8 cellular contexts compared by ENCODE assay signal in genomic region chr19:49422407-49423277, GRCh38. TPM values are rescaled to one million over a fixed set of nuclear protein-coding genes. Genes with fewer than 3 reads are reported as not detected.
DNase-seq lines count a peak whose midpoint lies in the region; ATAC-seq, FAIRE-seq and TF ChIP-seq lines count a peak whose summit lies in the region.
"Had no signal": no experiment of that assay in that cellular context is flagged by ENCODE, and none has a peak within 500 bp of the region (broad histone marks: within the 10 kb centered on the region; RNA-seq: fewer than 3 reads in every experiment).

No MANE protein-coding gene starts in this region.

- no peaks in the 10 kb centered on the region for H3K79me2 ChIP-seq in keratinocyte (ENCODE audit: control insufficient read depth, insufficient read depth, low read length)

- no peak overlapping the region for H2AFZ ChIP-seq in keratinocyte (ENCODE audit: control insufficient read depth, low read length)

- no peaks in the 10 kb centered on the region for H3K4me1 ChIP-seq in keratinocyte (ENCODE audit: control insufficient read depth, extremely low read depth, insufficient read depth, low read length)

- no peak overlapping the region for H3K4me3 ChIP-seq in keratinocyte (ENCODE audit: control insufficient read depth in 2 of 3, extremely low read depth in 1 of 3, insufficient read depth in 2 of 3, low read depth in 1 of 3, low read length in 3 of 3)

- no peaks in the 10 kb centered on the region for H3K9me3 ChIP-seq in keratinocyte (ENCODE audit: control insufficient read depth, low read depth, low read length)

- TF ChIP-seq CTCF in keratinocyte (optimal IDR thresholded peaks at IDR 0.05 in 1 of 3, IDR thresholded peaks at IDR 0.05 in 1 of 3, conservative IDR thresholded peaks at IDR 0.05 in 1 of 3; ENCODE audit: extremely low read depth in 1 of 3, insufficient read depth in 2 of 3, low read length in 3 of 3), result peak; percentile 33 to 66 (median 54)

- peak overlapping the region; percentile 40 for H3K4me2 ChIP-seq in keratinocyte (ENCODE audit: control insufficient read depth, extremely low read depth, insufficient read depth, low read depth, low read length)

- no peaks in the 10 kb centered on the region for H3K36me3 ChIP-seq in keratinocyte (ENCODE audit: control insufficient read depth in 2 of 2, extremely low read depth in 1 of 2, insufficient read depth in 2 of 2, low read length in 2 of 2)

- peak; percentile 69 for DNase-seq in DMS 273 (lab: John Stamatoyannopoulos, UW; ENCODE audit: unreplicated experiment)
- DNase-seq in DMS 273 treated with DMSO at 0.1 percent for 48 hours (lab: John Stamatoyannopoulos, UW), result no peak
- DNase-seq in activated CD8-positive, alpha-beta memory T cell treated with anti-CD3 and anti-CD28 coated beads, Interleukin-2, amount 50 U/mL, for 48 hours, result peak; percentile 79
- no peak for DNase-seq in keratinocyte (ENCODE audit: low read depth, low spot score)
- no peak for DNase-seq in NAMALWA (ENCODE audit: low spot score)

- H4K20me1 ChIP-seq in keratinocyte (ENCODE audit: control insufficient read depth, extremely low read depth, insufficient read depth, low read length), result no peaks in the 10 kb centered on the region

- no peaks in the 10 kb centered on the region for H3K9me1 ChIP-seq in keratinocyte (ENCODE audit: control insufficient read depth, extremely low read depth, insufficient read depth, low read length)

- peaks cover 86% of the 10 kb centered on the region for H3K27me3 ChIP-seq in keratinocyte (ENCODE audit: control insufficient read depth, extremely low read depth, insufficient read depth, low read length)

- no peak overlapping the region for H3K27ac ChIP-seq in keratinocyte (ENCODE audit: control insufficient read depth, insufficient read depth, low read length)

- dilution Hi-C loops in keratinocyte (cut with MboI; ENCODE audit: extremely low pct_ligation_motif_present, low sequenced_read_pairs), result no loop called here

- H3K9ac ChIP-seq in keratinocyte (ENCODE audit: control insufficient read depth, extremely low read depth, insufficient read depth, low read length), result no peak overlapping the region

- ATAC-seq in GM18861 (IDR thresholded peaks at IDR 0.05; ENCODE audit: unreplicated experiment), result no peak

- no peak for FAIRE-seq in keratinocyte (lab: Jason Lieb, UNC)
- FAIRE-seq: A204.1, colon had no signal

RNA-seq across cellular contexts. Expression of gene PTH2, which starts 0.6 kb away (rescaled TPM):
- not detected in 3 replicates for polyA plus RNA-seq in keratinocyte
- not detected for polyA plus RNA-seq in keratinocyte (2011; ENCODE audit: low read depth)
- not detected in 2 replicates for polyA plus RNA-seq in keratinocyte (2011; cell fraction: cytosol; rRNA removed)
- polyA plus RNA-seq in keratinocyte (2011; cell fraction: nucleus; rRNA removed), result not detected in 2 replicates
- not detected in 2 replicates for polyA plus RNA-seq in keratinocyte (2012; ENCODE audit: low replicate concordance)
- polyA minus RNA-seq in keratinocyte, result not detected in 3 replicates
- not detected for polyA minus RNA-seq in keratinocyte (2011; cell fraction: cytosol; rRNA and poly(A)+ RNA removed)
- not detected in 2 replicates for polyA minus RNA-seq in keratinocyte (2011; cell fraction: nucleus; rRNA and poly(A)+ RNA removed)

RNA-seq across cellular contexts. Expression of gene GFY, which starts 2.5 kb away (rescaled TPM):
- polyA plus RNA-seq in keratinocyte, result not detected in 3 replicates
- polyA plus RNA-seq in keratinocyte (2011; ENCODE audit: low read depth), result not detected
- polyA plus RNA-seq in keratinocyte (2011; cell fraction: cytosol; rRNA removed), result not detected in 2 replicates
- polyA plus RNA-seq in keratinocyte (2011; cell fraction: nucleus; rRNA removed), result not detected in 2 replicates
- polyA plus RNA-seq in keratinocyte (2012; ENCODE audit: low replicate concordance), result not detected in 2 replicates
- not detected in 3 replicates for polyA minus RNA-seq in keratinocyte
- polyA minus RNA-seq in keratinocyte (2011; cell fraction: cytosol; rRNA and poly(A)+ RNA removed), result not detected
- polyA minus RNA-seq in keratinocyte (2011; cell fraction: nucleus; rRNA and poly(A)+ RNA removed), result not detected in 2 replicates

RNA-seq across cellular contexts. Expression of gene SLC17A7, which starts 18.7 kb away (rescaled TPM):
- 0.04 to 0.12 TPM (median 0.04 TPM) in 3 replicates for polyA plus RNA-seq in keratinocyte
- polyA plus RNA-seq in keratinocyte (2011; ENCODE audit: low read depth), result 0.09 TPM
- polyA plus RNA-seq in keratinocyte (2011; cell fraction: cytosol; rRNA removed), result 0.09 and 0.10 TPM in 2 replicates
- 0.20 and 0.29 TPM in 2 replicates for polyA plus RNA-seq in keratinocyte (2011; cell fraction: nucleus; rRNA removed)
- 0.09 and 0.17 TPM in 2 replicates for polyA plus RNA-seq in keratinocyte (2012; ENCODE audit: low replicate concordance)
- 0.07 TPM in 1 of 3 replicates, not detected in the others for polyA minus RNA-seq in keratinocyte
- polyA minus RNA-seq in keratinocyte (2011; cell fraction: cytosol; rRNA and poly(A)+ RNA removed), result not detected
- not detected in 2 replicates for polyA minus RNA-seq in keratinocyte (2011; cell fraction: nucleus; rRNA and poly(A)+ RNA removed)

RNA-seq across cellular contexts. Expression of gene PIH1D1, which starts 29.0 kb away (rescaled TPM):
- polyA plus RNA-seq in keratinocyte, result 29.0 to 40.7 TPM (median 37.8 TPM) in 3 replicates
- polyA plus RNA-seq in keratinocyte (2011; ENCODE audit: low read depth), result 28.1 TPM
- 21.0 and 30.4 TPM in 2 replicates for polyA plus RNA-seq in keratinocyte (2011; cell fraction: cytosol; rRNA removed)
- 52.1 and 56.4 TPM in 2 replicates for polyA plus RNA-seq in keratinocyte (2011; cell fraction: nucleus; rRNA removed)
- 37.2 and 37.3 TPM in 2 replicates for polyA plus RNA-seq in keratinocyte (2012; ENCODE audit: low replicate concordance)
- 23.7 to 31.4 TPM (median 26.2 TPM) in 3 replicates for polyA minus RNA-seq in keratinocyte
- 20.5 TPM for polyA minus RNA-seq in keratinocyte (2011; cell fraction: cytosol; rRNA and poly(A)+ RNA removed)
- 8.1 and 17.3 TPM in 2 replicates for polyA minus RNA-seq in keratinocyte (2011; cell fraction: nucleus; rRNA and poly(A)+ RNA removed)

RNA-seq across cellular contexts. Expression of gene ALDH16A1, which starts 30.4 kb away (rescaled TPM):
- polyA plus RNA-seq in keratinocyte, result 7.1 to 12.2 TPM (median 9.8 TPM) in 3 replicates
- polyA plus RNA-seq in keratinocyte (2011; ENCODE audit: low read depth), result 4.1 TPM
- 3.8 and 12.0 TPM in 2 replicates for polyA plus RNA-seq in keratinocyte (2011; cell fraction: cytosol; rRNA removed)
- polyA plus RNA-seq in keratinocyte (2011; cell fraction: nucleus; rRNA removed), result 16.6 and 27.7 TPM in 2 replicates
- polyA plus RNA-seq in keratinocyte (2012; ENCODE audit: low replicate concordance), result 11.2 and 20.9 TPM in 2 replicates
- 8.6 to 12.1 TPM (median 8.6 TPM) in 3 replicates for polyA minus RNA-seq in keratinocyte
- 55.1 TPM for polyA minus RNA-seq in keratinocyte (2011; cell fraction: cytosol; rRNA and poly(A)+ RNA removed)
- polyA minus RNA-seq in keratinocyte (2011; cell fraction: nucleus; rRNA and poly(A)+ RNA removed), result 17.8 and 19.5 TPM in 2 replicates

Comparison
In these comparisons a context has a peak if more than half of its experiments do, and no peak if none do; other contexts are left out.
1. DNase-seq: peak in DMS 273 (single experiment) and activated CD8-positive, alpha-beta memory T cell treated with anti-CD3 and anti-CD28 coated beads, Interleukin-2, amount 50 U/mL, for 48 hours (single experiment); none in DMS 273 treated with DMSO at 0.1 percent for 48 hours (single experiment), keratinocyte (single experiment) and NAMALWA (single experiment).